In the genomic region with DNA sequence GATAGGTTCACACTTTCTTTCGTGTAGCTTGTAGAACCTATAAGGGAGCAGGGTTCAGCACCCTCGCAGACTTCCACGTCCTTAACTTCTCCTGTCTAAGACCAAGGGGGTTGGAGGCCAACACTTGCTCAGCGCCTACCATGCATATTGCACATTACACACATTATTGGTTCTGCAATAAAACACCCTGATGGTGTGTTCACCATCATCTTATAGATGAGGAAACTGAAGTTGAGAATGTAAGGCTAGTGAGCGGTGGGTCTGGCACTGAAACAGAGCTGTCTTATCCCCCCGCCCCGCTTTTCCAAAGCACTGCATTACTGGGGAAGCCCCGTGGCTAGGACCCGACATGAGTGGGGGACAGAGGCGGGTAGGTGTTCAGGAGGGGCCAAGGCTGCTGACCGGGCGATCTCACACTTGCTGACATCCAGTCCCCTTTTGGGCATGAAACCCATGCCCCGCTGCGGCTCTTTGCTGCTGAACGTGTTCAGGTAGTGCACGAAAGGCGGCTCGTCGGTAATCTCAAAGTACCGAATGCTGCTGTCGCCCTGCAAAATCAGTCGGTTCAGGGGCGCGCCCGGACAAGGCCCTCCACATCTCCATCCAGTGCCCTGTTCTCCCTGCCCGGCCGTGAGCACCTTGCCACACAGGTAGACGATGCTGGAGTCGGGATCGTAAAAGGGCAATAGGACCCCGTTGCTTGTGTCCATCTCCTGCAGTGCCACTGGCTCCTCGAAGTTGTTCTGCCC, we compare ENCODE assay signal across 8 cellular contexts. TPM values are rescaled to one million over a fixed set of nuclear protein-coding genes. Genes with fewer than 3 reads are reported as not detected.
A peak's percentile ranks its signal among the peaks of the same experiment; 100 is the strongest.
DNase-seq lines count a peak whose midpoint lies in the region; ATAC-seq, FAIRE-seq and TF ChIP-seq lines count a peak whose summit lies in the region.

No MANE protein-coding gene starts in this region.

- H3K36me3 ChIP-seq in HepG2 (replicated peaks in 1 of 2; ENCODE audit: control insufficient read depth in 1 of 2, insufficient read depth in 2 of 2, low read length in 2 of 2) (no peaks in the 10 kb centered on the region), thoracic aorta (no peaks in the 10 kb centered on the region), small intestine (ENCODE audit: control insufficient read depth in 2 of 2, insufficient read depth in 2 of 2, low read length in 2 of 2) (no peaks in the 10 kb centered on the region)

- H3K27ac ChIP-seq in HepG2 (ENCODE audit: extremely low read length, insufficient read depth, low read length) = no peak overlapping the region
- no peak overlapping the region for H3K27ac ChIP-seq in thoracic aorta
- no peak overlapping the region for H3K27ac ChIP-seq in small intestine (ENCODE audit: low read depth in 1 of 2, low read length in 1 of 2)

- no peak for ATAC-seq in activated T-helper 17 cell treated with anti-CD3 and anti-CD28 coated beads, Interleukin-2, amount 50 U/mL, for 72 hours (replicated peaks)
- ATAC-seq in HepG2 = no peak
- no peak for ATAC-seq in thoracic aorta (ENCODE audit: insufficient number of reproducible peaks, low FRiP score, low read depth)

- H3K9me3 Mint-ChIP-seq in activated naive CD4-positive, alpha-beta T cell treated with anti-CD3 and anti-CD28 coated beads, Interleukin-2, amount 10 ng/mL, durations not matched to agents 7 days and 5 days = no peaks in the 10 kb centered on the region
- H3K9me3 Mint-ChIP-seq in activated T-helper 17 cell treated with anti-CD3 and anti-CD28 coated beads, Interleukin-2, amount 50 U/mL, for 72 hours = no peaks in the 10 kb centered on the region

- in situ Hi-C loops in HepG2 (cut with HindIII; ENCODE audit: extremely low pct_ligation_motif_present, low pct_unique_long_range_greater_than_20kb) = loop anchor here (5.0 kb wide), 1 partner anchor 34 kb away; no protein-coding TSS in a partner anchor

- peak overlapping the region; percentile 81 for H3K4me3 Mint-ChIP-seq in activated naive CD4-positive, alpha-beta T cell treated with anti-CD3 and anti-CD28 coated beads, Interleukin-2, amount 10 ng/mL, durations not matched to agents 7 days and 5 days
- peak overlapping the region; percentile 85 for H3K4me3 Mint-ChIP-seq in activated T-helper 17 cell treated with anti-CD3 and anti-CD28 coated beads, Interleukin-2, amount 50 U/mL, for 72 hours

- TF ChIP-seq CTCF in HepG2 (CRISPR knock-in tag; IDR thresholded peaks at IDR 0.05) = no peak
- TF ChIP-seq CTCF in thoracic aorta (IDR thresholded peaks at IDR 0.05) = no peak

- H3K9ac ChIP-seq in HepG2 (ENCODE audit: insufficient read depth, low read depth, low read length) = no peak overlapping the region

- no peaks in the 10 kb centered on the region for H4K20me1 ChIP-seq in HepG2 (ENCODE audit: insufficient read depth, low read length)

- FAIRE-seq in HepG2 (lab: Jason Lieb, UNC) = no peak
- no peak for FAIRE-seq in small intestine (lab: Jason Lieb, UNC)

- no peak overlapping the region for H2AFZ ChIP-seq in HepG2 (ENCODE audit: low read length)

- H3K4me1 Mint-ChIP-seq in activated naive CD4-positive, alpha-beta T cell treated with anti-CD3 and anti-CD28 coated beads, Interleukin-2, amount 10 ng/mL, durations not matched to agents 7 days and 5 days = peaks cover 58% of the 10 kb centered on the region
- peaks cover 23% of the 10 kb centered on the region for H3K4me1 Mint-ChIP-seq in activated T-helper 17 cell treated with anti-CD3 and anti-CD28 coated beads, Interleukin-2, amount 50 U/mL, for 72 hours

- H3K4me1 ChIP-seq in HepG2 (ENCODE audit: insufficient read depth, low read length) (peaks cover 68% of the 10 kb centered on the region), thoracic aorta (ENCODE audit: control insufficient read depth in 1 of 2, low read depth in 2 of 2) (peaks cover 35 to 82% of the 10 kb centered on the region in 2 donors), small intestine (ENCODE audit: control insufficient read depth in 2 of 2, insufficient read depth in 1 of 2, low read depth in 1 of 2, low read length in 1 of 2) (peaks cover 5 to 8% of the 10 kb centered on the region in 2 donors)

- no peak for TF ChIP-seq POLR2A in HepG2 (IDR thresholded peaks at IDR 0.05; ENCODE audit: insufficient read depth in 1 of 2, low read depth in 2 of 2, low read length in 2 of 2)

- 28% methylated on average over 8 of the region's 32 CpGs for WGBS in HepG2 (ENCODE audit: low lambda C conversion rate)
- 12 to 21% (median 14%) methylated on average over 32 of the region's 32 CpGs for WGBS in small intestine, 3 donors

- H3K36me3 Mint-ChIP-seq in activated naive CD4-positive, alpha-beta T cell treated with anti-CD3 and anti-CD28 coated beads, Interleukin-2, amount 10 ng/mL, durations not matched to agents 7 days and 5 days = no peaks in the 10 kb centered on the region
- H3K36me3 Mint-ChIP-seq in activated T-helper 17 cell treated with anti-CD3 and anti-CD28 coated beads, Interleukin-2, amount 50 U/mL, for 72 hours (ENCODE audit: low read depth) = no peaks in the 10 kb centered on the region

- H3K4me3 ChIP-seq in HepG2 (replicated peaks in 1 of 3; ENCODE audit: insufficient read depth in 1 of 3, low read depth in 2 of 3, low read length in 3 of 3) (peak overlapping the region; percentile 36 to 75 (median 48)), thoracic aorta (peak overlapping the region; percentile 70), small intestine (ENCODE audit: low read depth in 1 of 2, low read length in 2 of 2) (peak overlapping the region in 1 of 2 donors; percentile 37)

- DNase-seq in activated naive CD4-positive, alpha-beta T cell treated with anti-CD3 and anti-CD28 coated beads, Interleukin-2, amount 10 ng/mL, durations not matched to agents 7 days and 5 days = peak; percentile 37
- no peak for DNase-seq in activated naive CD4-positive, alpha-beta T cell treated with Interleukin-2 at 50 U/mL for 16 hours
- DNase-seq in HepG2 (ENCODE audit: low spot score) (no peak), thoracic aorta (ENCODE audit: low spot score) (no peak), small intestine (no peak), islet precursor cell (no peak), NCI-H2081 (lab: John Stamatoyannopoulos, UW) (no peak)

- H3K27me3 ChIP-seq in HepG2 (ENCODE audit: control insufficient read depth in 1 of 2, insufficient read depth in 2 of 2, low read length in 2 of 2) = peaks cover 3 to 73% of the 10 kb centered on the region in 2 experiments; a peak in 4 of 5 replicates
- no peaks in the 10 kb centered on the region for H3K27me3 ChIP-seq in thoracic aorta (replicated peaks; ENCODE audit: insufficient read depth)
- H3K27me3 ChIP-seq in small intestine (ENCODE audit: control insufficient read depth in 2 of 2, insufficient read depth in 2 of 2, low read length in 2 of 2) = no peaks in the 10 kb centered on the region

- H3K79me2 ChIP-seq in HepG2 (ENCODE audit: insufficient read depth, low read length) = no peaks in the 10 kb centered on the region

- TF ChIP-seq EP300 in HepG2 (IDR thresholded peaks at IDR 0.05; ENCODE audit: low read depth in 2 of 2, low read length in 2 of 2) (no peak), HepG2 (CRISPR knock-in tag; IDR thresholded peaks at IDR 0.05; ENCODE audit: borderline replicate concordance) (no peak)

- no peaks in the 10 kb centered on the region for H3K9me3 ChIP-seq in HepG2 (ENCODE audit: low read length)
- no peaks in the 10 kb centered on the region for H3K9me3 ChIP-seq in thoracic aorta
- H3K9me3 ChIP-seq in small intestine (ENCODE audit: control insufficient read depth, low read depth) = no peaks in the 10 kb centered on the region

- H3K27ac Mint-ChIP-seq in activated naive CD4-positive, alpha-beta T cell treated with anti-CD3 and anti-CD28 coated beads, Interleukin-2, amount 10 ng/mL, durations not matched to agents 7 days and 5 days = peak overlapping the region; percentile 84
- peak overlapping the region; percentile 52 for H3K27ac Mint-ChIP-seq in activated T-helper 17 cell treated with anti-CD3 and anti-CD28 coated beads, Interleukin-2, amount 50 U/mL, for 72 hours

- intact Hi-C loops in HepG2 (cut with micrococcal nuclease; ENCODE audit: unreplicated experiment) = no loop called here

- peaks cover 59% of the 10 kb centered on the region for H3K27me3 Mint-ChIP-seq in activated naive CD4-positive, alpha-beta T cell treated with anti-CD3 and anti-CD28 coated beads, Interleukin-2, amount 10 ng/mL, durations not matched to agents 7 days and 5 days
- no peaks in the 10 kb centered on the region for H3K27me3 Mint-ChIP-seq in activated T-helper 17 cell treated with anti-CD3 and anti-CD28 coated beads, Interleukin-2, amount 50 U/mL, for 72 hours

- POLR2A ChIA-PET in HepG2 (lab: Yijun Ruan, JAX) = interaction anchor here (0.6 to 1.5 kb wide), 6 partner anchors 21 to 322 kb away, joined by 3 to 5 read pairs (median 3); a partner anchor contains a TSS

- peak overlapping the region; percentile 97 for H3K4me2 ChIP-seq in HepG2 (ENCODE audit: low read depth, low read length)

- CTCF ChIA-PET in activated naive CD4-positive, alpha-beta T cell treated with anti-CD3 and anti-CD28 coated beads, Interleukin-2, amount 10 ng/mL, durations not matched to agents 7 days and 5 days (lab: Charles Lee) = interaction anchor here (0.7 to 6.5 kb wide), 27 partner anchors 8 to 477 kb away, joined by 3 to 47 read pairs (median 8); a partner anchor contains a TSS
- CTCF ChIA-PET in HepG2 (lab: Yijun Ruan, JAX; ENCODE audit: low intra/inter-chr PET ratio, low total read pairs) = interaction anchor here (0.6 to 1.4 kb wide), 2 partner anchors 23 to 163 kb away, joined by 3 read pairs; no protein-coding TSS in a partner anchor

- TF ChIP-seq RAD21 in HepG2 (CRISPR knock-in tag; IDR thresholded peaks at IDR 0.05) = no peak

- no TSS peak for BruUV-seq in HepG2 (replicated peaks; lab: Mats Ljungman, UMichigan)

RNA-seq across cellular contexts. Expression of a gene that starts 6.2 kb away (rescaled TPM):
- 10 to 100 TPM in 1 of 2 donors, 1 to 10 TPM in 1; 2.5 to 12.0 TPM for total RNA-seq in activated T-helper 17 cell treated with anti-CD3 and anti-CD28 coated beads, Interleukin-2, amount 50 U/mL, for 72 hours
- total RNA-seq in HepG2 (2016; rRNA removed; fragmentation: Illumina TruSeq; extraction: Trizol) (0.42 TPM in 1 of 2 replicates, not detected in the other), thoracic aorta (10 to 100 TPM; 35.5 to 55.0 TPM)
- total RNA-seq in HepG2 (2016; cell fraction: cytosol; rRNA removed; fragmentation: Illumina TruSeq; extraction: Trizol; ENCODE audit: low read depth) = 0.10 TPM in 1 of 2 replicates, not detected in the other
- 0.15 and 0.39 TPM in 2 replicates for total RNA-seq in HepG2 (2016; cell fraction: insoluble cytoplasmic fraction; rRNA removed; fragmentation: Illumina TruSeq; extraction: Trizol)
- total RNA-seq in HepG2 (2016; cell fraction: membrane; rRNA removed; fragmentation: Illumina TruSeq; extraction: Trizol) = 0.14 TPM in 1 of 2 replicates, not detected in the other
- 0.38 and 0.71 TPM in 2 replicates for total RNA-seq in HepG2 (2016; cell fraction: nucleus; rRNA removed; fragmentation: Illumina TruSeq; extraction: Trizol)
- polyA plus RNA-seq in HepG2 (2011; rRNA removed) (0.82 and 1.2 TPM in 2 replicates), small intestine (1 to 10 TPM in 2 of 3 donors, under 1 TPM in 1; 0.67 to 7.3 (median 1.4) TPM)
- 0.20 and 0.22 TPM in 2 replicates for polyA plus RNA-seq in HepG2 (2011; cell fraction: cytosol; rRNA removed)
- polyA plus RNA-seq in HepG2 (2011; cell fraction: nucleus; rRNA removed) = 10.2 and 12.8 TPM in 2 replicates
- polyA plus RNA-seq in HepG2 (2012) = 0.16 and 0.25 TPM in 2 replicates
- 0.12 TPM in 1 of 2 replicates, not detected in the other for polyA plus RNA-seq in HepG2 (2016; cell fraction: cytosol; fragmentation: Illumina TruSeq; extraction: Trizol; ENCODE audit: low read depth)
- 0.20 TPM in 1 of 2 replicates, not detected in the other for polyA plus RNA-seq in HepG2 (2016; cell fraction: insoluble cytoplasmic fraction; fragmentation: Illumina TruSeq; extraction: Trizol; ENCODE audit: low read depth)
- polyA plus RNA-seq in HepG2 (2016; cell fraction: membrane; fragmentation: Illumina TruSeq; extraction: Trizol; ENCODE audit: low read depth) = not detected in 2 replicates
- polyA plus RNA-seq in HepG2 (2016; cell fraction: nucleus; fragmentation: Illumina TruSeq; extraction: Trizol; ENCODE audit: insufficient read depth, low read depth) = 0.96 and 2.4 TPM in 2 replicates
- polyA minus RNA-seq in HepG2 (2011; rRNA and poly(A)+ RNA removed; ENCODE audit: low replicate concordance) = 4.6 TPM in 1 of 2 replicates, not detected in the other
- polyA minus RNA-seq in HepG2 (2011; cell fraction: cytosol; rRNA and poly(A)+ RNA removed) = not detected in 2 replicates
- 0.50 and 0.52 TPM in 2 replicates for polyA minus RNA-seq in HepG2 (2011; cell fraction: nucleus; rRNA and poly(A)+ RNA removed)

RNA-seq across cellular contexts. Expression of a gene that starts 23.5 kb away (rescaled TPM):
- total RNA-seq in activated T-helper 17 cell treated with anti-CD3 and anti-CD28 coated beads, Interleukin-2, amount 50 U/mL, for 72 hours = 10 to 100 TPM; 10.4 to 27.7 TPM
- total RNA-seq in HepG2 (2016; rRNA removed; fragmentation: Illumina TruSeq; extraction: Trizol) (1.6 and 1.7 TPM in 2 replicates), thoracic aorta (10 to 100 TPM; 11.5 to 35.5 TPM)
- 0.71 and 0.79 TPM in 2 replicates for total RNA-seq in HepG2 (2016; cell fraction: cytosol; rRNA removed; fragmentation: Illumina TruSeq; extraction: Trizol; ENCODE audit: low read depth)
- total RNA-seq in HepG2 (2016; cell fraction: insoluble cytoplasmic fraction; rRNA removed; fragmentation: Illumina TruSeq; extraction: Trizol) = 0.76 and 1.6 TPM in 2 replicates
- total RNA-seq in HepG2 (2016; cell fraction: membrane; rRNA removed; fragmentation: Illumina TruSeq; extraction: Trizol) = 1.5 and 1.9 TPM in 2 replicates
- 2.0 and 2.4 TPM in 2 replicates for total RNA-seq in HepG2 (2016; cell fraction: nucleus; rRNA removed; fragmentation: Illumina TruSeq; extraction: Trizol)
- polyA plus RNA-seq in HepG2 (2011; rRNA removed) (1.8 and 2.2 TPM in 2 replicates), small intestine (1 to 10 TPM in 2 of 3 donors, not detected in 1; 3.0 to 4.0 TPM)
- polyA plus RNA-seq in HepG2 (2011; cell fraction: cytosol; rRNA removed) = 0.83 and 1.4 TPM in 2 replicates
- 9.9 and 14.7 TPM in 2 replicates for polyA plus RNA-seq in HepG2 (2011; cell fraction: nucleus; rRNA removed)
- 1.2 and 2.1 TPM in 2 replicates for polyA plus RNA-seq in HepG2 (2012)
- polyA plus RNA-seq in HepG2 (2016; cell fraction: cytosol; fragmentation: Illumina TruSeq; extraction: Trizol; ENCODE audit: low read depth) = 0.67 and 0.84 TPM in 2 replicates
- polyA plus RNA-seq in HepG2 (2016; cell fraction: insoluble cytoplasmic fraction; fragmentation: Illumina TruSeq; extraction: Trizol; ENCODE audit: low read depth) = 1.7 and 2.2 TPM in 2 replicates
- polyA plus RNA-seq in HepG2 (2016; cell fraction: membrane; fragmentation: Illumina TruSeq; extraction: Trizol; ENCODE audit: low read depth) = 1.7 and 1.9 TPM in 2 replicates
- polyA plus RNA-seq in HepG2 (2016; cell fraction: nucleus; fragmentation: Illumina TruSeq; extraction: Trizol; ENCODE audit: insufficient read depth, low read depth) = 6.1 and 8.4 TPM in 2 replicates
- polyA minus RNA-seq in HepG2 (2011; rRNA and poly(A)+ RNA removed; ENCODE audit: low replicate concordance) = 3.0 and 21.2 TPM in 2 replicates
- 1.5 and 1.8 TPM in 2 replicates for polyA minus RNA-seq in HepG2 (2011; cell fraction: cytosol; rRNA and poly(A)+ RNA removed)
- polyA minus RNA-seq in HepG2 (2011; cell fraction: nucleus; rRNA and poly(A)+ RNA removed) = 0.75 and 1.8 TPM in 2 replicates

RNA-seq across cellular contexts. Expression of a gene that starts 27.0 kb away (rescaled TPM):
- total RNA-seq in activated T-helper 17 cell treated with anti-CD3 and anti-CD28 coated beads, Interleukin-2, amount 50 U/mL, for 72 hours = 10 to 100 TPM; 52.4 to 65.7 TPM
- total RNA-seq in HepG2 (2016; rRNA removed; fragmentation: Illumina TruSeq; extraction: Trizol) (12.9 and 14.2 TPM in 2 replicates), thoracic aorta (10 to 100 TPM; 24.1 to 35.3 TPM)
- 6.7 and 9.1 TPM in 2 replicates for total RNA-seq in HepG2 (2016; cell fraction: cytosol; rRNA removed; fragmentation: Illumina TruSeq; extraction: Trizol; ENCODE audit: low read depth)
- 11.3 and 13.5 TPM in 2 replicates for total RNA-seq in HepG2 (2016; cell fraction: insoluble cytoplasmic fraction; rRNA removed; fragmentation: Illumina TruSeq; extraction: Trizol)
- 23.5 and 27.1 TPM in 2 replicates for total RNA-seq in HepG2 (2016; cell fraction: membrane; rRNA removed; fragmentation: Illumina TruSeq; extraction: Trizol)
- 11.7 and 17.3 TPM in 2 replicates for total RNA-seq in HepG2 (2016; cell fraction: nucleus; rRNA removed; fragmentation: Illumina TruSeq; extraction: Trizol)
- polyA plus RNA-seq in HepG2 (2011; rRNA removed) (30.8 and 31.5 TPM in 2 replicates), small intestine (10 to 100 TPM; 19.7 to 29.0 (median 21.9) TPM)
- 17.1 and 24.2 TPM in 2 replicates for polyA plus RNA-seq in HepG2 (2011; cell fraction: cytosol; rRNA removed)
- 56.8 and 69.2 TPM in 2 replicates for polyA plus RNA-seq in HepG2 (2011; cell fraction: nucleus; rRNA removed)
- polyA plus RNA-seq in HepG2 (2012) = 15.9 and 22.4 TPM in 2 replicates
- polyA plus RNA-seq in HepG2 (2016; cell fraction: cytosol; fragmentation: Illumina TruSeq; extraction: Trizol; ENCODE audit: low read depth) = 12.0 and 13.0 TPM in 2 replicates
- 17.0 and 22.9 TPM in 2 replicates for polyA plus RNA-seq in HepG2 (2016; cell fraction: insoluble cytoplasmic fraction; fragmentation: Illumina TruSeq; extraction: Trizol; ENCODE audit: low read depth)
- 26.3 and 34.9 TPM in 2 replicates for polyA plus RNA-seq in HepG2 (2016; cell fraction: membrane; fragmentation: Illumina TruSeq; extraction: Trizol; ENCODE audit: low read depth)
- 31.9 and 33.9 TPM in 2 replicates for polyA plus RNA-seq in HepG2 (2016; cell fraction: nucleus; fragmentation: Illumina TruSeq; extraction: Trizol; ENCODE audit: insufficient read depth, low read depth)
- 51.4 and 110 TPM in 2 replicates for polyA minus RNA-seq in HepG2 (2011; rRNA and poly(A)+ RNA removed; ENCODE audit: low replicate concordance)
- polyA minus RNA-seq in HepG2 (2011; cell fraction: cytosol; rRNA and poly(A)+ RNA removed) = 17.5 and 20.2 TPM in 2 replicates
- polyA minus RNA-seq in HepG2 (2011; cell fraction: nucleus; rRNA and poly(A)+ RNA removed) = 22.8 and 25.5 TPM in 2 replicates

RNA-seq across cellular contexts. Expression of a gene that starts 48.0 kb away (rescaled TPM):
- 10 to 100 TPM; 45.7 to 58.1 TPM for total RNA-seq in activated T-helper 17 cell treated with anti-CD3 and anti-CD28 coated beads, Interleukin-2, amount 50 U/mL, for 72 hours
- 9.9 and 25.7 TPM in 2 replicates for total RNA-seq in HepG2 (2016; rRNA removed; fragmentation: Illumina TruSeq; extraction: Trizol)
- 17.6 and 23.7 TPM in 2 replicates for total RNA-seq in HepG2 (2016; cell fraction: cytosol; rRNA removed; fragmentation: Illumina TruSeq; extraction: Trizol; ENCODE audit: low read depth)
- 9.5 and 27.0 TPM in 2 replicates for total RNA-seq in HepG2 (2016; cell fraction: insoluble cytoplasmic fraction; rRNA removed; fragmentation: Illumina TruSeq; extraction: Trizol)
- 15.6 and 16.0 TPM in 2 replicates for total RNA-seq in HepG2 (2016; cell fraction: membrane; rRNA removed; fragmentation: Illumina TruSeq; extraction: Trizol)
- total RNA-seq in HepG2 (2016; cell fraction: nucleus; rRNA removed; fragmentation: Illumina TruSeq; extraction: Trizol) = 23.1 and 26.1 TPM in 2 replicates
- 16.9 and 29.2 TPM in 2 replicates for polyA plus RNA-seq in HepG2 (2011; rRNA removed)
- polyA plus RNA-seq in HepG2 (2011; cell fraction: cytosol; rRNA removed) = 15.5 and 31.8 TPM in 2 replicates
- polyA plus RNA-seq in HepG2 (2011; cell fraction: nucleus; rRNA removed) = 136 and 174 TPM in 2 replicates
- 12.7 and 18.1 TPM in 2 replicates for polyA plus RNA-seq in HepG2 (2012)
- 9.2 and 10.2 TPM in 2 replicates for polyA plus RNA-seq in HepG2 (2016; cell fraction: cytosol; fragmentation: Illumina TruSeq; extraction: Trizol; ENCODE audit: low read depth)
- 8.5 and 9.5 TPM in 2 replicates for polyA plus RNA-seq in HepG2 (2016; cell fraction: insoluble cytoplasmic fraction; fragmentation: Illumina TruSeq; extraction: Trizol; ENCODE audit: low read depth)
- polyA plus RNA-seq in HepG2 (2016; cell fraction: membrane; fragmentation: Illumina TruSeq; extraction: Trizol; ENCODE audit: low read depth) = 10.4 and 10.9 TPM in 2 replicates
- polyA plus RNA-seq in HepG2 (2016; cell fraction: nucleus; fragmentation: Illumina TruSeq; extraction: Trizol; ENCODE audit: insufficient read depth, low read depth) = 51.8 and 59.8 TPM in 2 replicates
- 25.1 and 43.5 TPM in 2 replicates for polyA minus RNA-seq in HepG2 (2011; rRNA and poly(A)+ RNA removed; ENCODE audit: low replicate concordance)
- 18.8 and 20.0 TPM in 2 replicates for polyA minus RNA-seq in HepG2 (2011; cell fraction: cytosol; rRNA and poly(A)+ RNA removed)
- polyA minus RNA-seq in HepG2 (2011; cell fraction: nucleus; rRNA and poly(A)+ RNA removed) = 16.1 and 22.5 TPM in 2 replicates
- total RNA-seq in thoracic aorta = 10 to 100 TPM; 54.4 to 92.6 TPM
- 100 to 1,000 TPM in 2 of 3 donors, 10 to 100 TPM in 1; 66.4 to 326 (median 304) TPM for polyA plus RNA-seq in small intestine

RNA-seq across cellular contexts. Expression of a gene that starts 49.6 kb away (rescaled TPM):
- total RNA-seq in activated T-helper 17 cell treated with anti-CD3 and anti-CD28 coated beads, Interleukin-2, amount 50 U/mL, for 72 hours = 10 to 100 TPM; 10.1 to 15.1 TPM
- total RNA-seq in HepG2 (2016; rRNA removed; fragmentation: Illumina TruSeq; extraction: Trizol) = 4.8 and 7.7 TPM in 2 replicates
- total RNA-seq in HepG2 (2016; cell fraction: cytosol; rRNA removed; fragmentation: Illumina TruSeq; extraction: Trizol; ENCODE audit: low read depth) = 0.44 and 0.91 TPM in 2 replicates
- total RNA-seq in HepG2 (2016; cell fraction: insoluble cytoplasmic fraction; rRNA removed; fragmentation: Illumina TruSeq; extraction: Trizol) = 5.0 and 7.3 TPM in 2 replicates
- total RNA-seq in HepG2 (2016; cell fraction: membrane; rRNA removed; fragmentation: Illumina TruSeq; extraction: Trizol) = 3.2 and 3.6 TPM in 2 replicates
- total RNA-seq in HepG2 (2016; cell fraction: nucleus; rRNA removed; fragmentation: Illumina TruSeq; extraction: Trizol) = 6.6 and 6.7 TPM in 2 replicates
- polyA plus RNA-seq in HepG2 (2011; rRNA removed) = 2.4 and 2.9 TPM in 2 replicates
- polyA plus RNA-seq in HepG2 (2011; cell fraction: cytosol; rRNA removed) = 2.6 and 2.7 TPM in 2 replicates
- 2.3 and 2.7 TPM in 2 replicates for polyA plus RNA-seq in HepG2 (2011; cell fraction: nucleus; rRNA removed)
- polyA plus RNA-seq in HepG2 (2012) = 2.3 and 2.8 TPM in 2 replicates
- 0.60 and 0.61 TPM in 2 replicates for polyA plus RNA-seq in HepG2 (2016; cell fraction: cytosol; fragmentation: Illumina TruSeq; extraction: Trizol; ENCODE audit: low read depth)
- polyA plus RNA-seq in HepG2 (2016; cell fraction: insoluble cytoplasmic fraction; fragmentation: Illumina TruSeq; extraction: Trizol; ENCODE audit: low read depth) = 4.7 and 5.2 TPM in 2 replicates
- 1.9 and 2.1 TPM in 2 replicates for polyA plus RNA-seq in HepG2 (2016; cell fraction: membrane; fragmentation: Illumina TruSeq; extraction: Trizol; ENCODE audit: low read depth)
- 8.6 and 9.0 TPM in 2 replicates for polyA plus RNA-seq in HepG2 (2016; cell fraction: nucleus; fragmentation: Illumina TruSeq; extraction: Trizol; ENCODE audit: insufficient read depth, low read depth)
- polyA minus RNA-seq in HepG2 (2011; rRNA and poly(A)+ RNA removed; ENCODE audit: low replicate concordance) = 9.2 and 15.6 TPM in 2 replicates
- polyA minus RNA-seq in HepG2 (2011; cell fraction: cytosol; rRNA and poly(A)+ RNA removed) = 2.6 and 3.4 TPM in 2 replicates
- polyA minus RNA-seq in HepG2 (2011; cell fraction: nucleus; rRNA and poly(A)+ RNA removed) = 3.6 and 5.5 TPM in 2 replicates
- total RNA-seq in thoracic aorta = 10 to 100 TPM; 11.3 to 24.0 TPM
- 1 to 10 TPM; 6.5 to 9.4 (median 8.7) TPM for polyA plus RNA-seq in small intestine
